17 cellular contexts compared by ENCODE assay signal in the genomic region with DNA sequence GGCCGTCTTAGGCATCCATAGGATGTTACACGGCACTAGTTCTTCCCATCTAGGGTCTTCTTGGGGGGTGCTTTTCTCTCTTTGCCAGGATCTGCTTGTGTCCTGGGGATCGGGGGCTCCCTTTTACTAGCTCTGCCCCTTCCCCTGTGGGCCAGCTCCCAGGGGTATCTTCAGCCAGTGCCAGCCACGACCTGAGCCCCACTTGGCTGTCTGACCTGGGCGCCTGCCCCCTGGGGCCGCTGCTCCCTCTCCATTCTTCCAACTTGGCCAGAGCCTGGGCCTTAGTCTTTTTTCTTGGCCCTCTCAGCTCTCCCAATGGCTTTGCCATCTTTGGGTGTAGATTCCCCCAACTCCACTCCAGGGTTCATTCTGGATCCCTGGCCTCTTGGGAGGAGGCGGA. TPM values are rescaled to one million over a fixed set of nuclear protein-coding genes. Genes with fewer than 3 reads are reported as not detected.
DNase-seq lines count a peak whose midpoint lies in the region; ATAC-seq and TF ChIP-seq lines count a peak whose summit lies in the region.
"Had no signal": no experiment of that assay in that cellular context is flagged by ENCODE, and none has a peak within 500 bp of the region (broad histone marks: within the 10 kb centered on the region; RNA-seq: fewer than 3 reads in every experiment).

No MANE protein-coding gene starts in this region.

- CTCF ChIA-PET in WTC11 (lab: Charles Lee) = interaction anchor here (0.7 to 3.7 kb wide), 12 partner anchors 9 to 366 kb away, joined by 3 to 19 read pairs (median 4); partner anchors contain the start of genes ASF1B and PTGER1

- TF ChIP-seq CTCF in CD14-positive monocyte (IDR thresholded peaks at IDR 0.05) (no peak), WTC11 (IDR thresholded peaks at IDR 0.05) (no peak), lower lobe of right lung (IDR thresholded peaks at IDR 0.05) (no peak)

- intact Hi-C loops in CD14-positive monocyte (cut with micrococcal nuclease) = loop anchor here (2.0 kb wide), 2 partner anchors 20 to 22 kb away; partner anchors contain the start of gene ASF1B (in 1 of the 2)
- intact Hi-C loops in lower lobe of right lung (cut with DNase I) = no loop called here
- intact Hi-C loops in posterior cingulate gyrus (cut with DNase I) = no loop called here

- peaks cover 62% of the 10 kb centered on the region for H3K4me1 Mint-ChIP-seq in CD14-positive monocyte
- peaks cover 42% of the 10 kb centered on the region for H3K4me1 Mint-ChIP-seq in WTC11
- peaks cover 55% of the 10 kb centered on the region for H3K4me1 Mint-ChIP-seq in activated T-cell treated with anti-CD3 and anti-CD28 coated beads, Interleukin-2, amount 50 U/mL, for 24 hours (ENCODE audit: low read depth)

- POLR2A ChIA-PET in WTC11 (lab: Charles Lee) = interaction anchor here (0.5 kb wide), 1 partner anchor 156 kb away, joined by 4 read pairs; no protein-coding TSS in a partner anchor

- H3K9me3 Mint-ChIP-seq in CD14-positive monocyte = no peaks in the 10 kb centered on the region
- no peaks in the 10 kb centered on the region for H3K9me3 Mint-ChIP-seq in WTC11
- H3K9me3 Mint-ChIP-seq in activated T-cell treated with anti-CD3 and anti-CD28 coated beads, Interleukin-2, amount 50 U/mL, for 24 hours = no peaks in the 10 kb centered on the region
- H3K9me3 Mint-ChIP-seq: stimulated activated effector memory CD8-positive, alpha-beta T cell treated with anti-CD3 and anti-CD28 coated beads, Interleukin-12 subunit alpha, Interleukin-12 subunit beta, amount 100 ng/mL, for 72 hours had no signal

- peak overlapping the region in 1 of 5 donors; percentile 15 for H3K9ac ChIP-seq in subcutaneous abdominal adipose tissue (ENCODE audit: low read length in 5 of 5)

- peak overlapping the region in 1 of 2 donors; percentile 65 for H3K4me3 Mint-ChIP-seq in CD14-positive monocyte
- H3K4me3 Mint-ChIP-seq in WTC11 = no peak overlapping the region
- H3K4me3 Mint-ChIP-seq in activated T-cell treated with anti-CD3 and anti-CD28 coated beads, Interleukin-2, amount 50 U/mL, for 24 hours = no peak overlapping the region
- H3K4me3 Mint-ChIP-seq: activated CD8-positive, alpha-beta T cell treated with anti-CD3 and anti-CD28 coated beads, Interleukin-2, amount 10 ng/mL, durations not matched to agents 7 days and 5 days; stimulated activated effector memory CD8-positive, alpha-beta T cell treated with anti-CD3 and anti-CD28 coated beads, Interleukin-12 subunit alpha, Interleukin-12 subunit beta, amount 100 ng/mL, for 72 hours had no signal

- H3K27ac ChIP-seq in lower lobe of right lung (peak overlapping the region; percentile 5), subcutaneous abdominal adipose tissue (ENCODE audit: low read depth, low read length) (peak overlapping the region; percentile 76)

- H3K9me3 ChIP-seq in lower lobe of right lung = no peaks in the 10 kb centered on the region
- no peaks in the 10 kb centered on the region for H3K9me3 ChIP-seq in subcutaneous abdominal adipose tissue (ENCODE audit: control insufficient read depth in 5 of 5, low read length in 5 of 5)

- H3K27ac Mint-ChIP-seq in CD14-positive monocyte (peak overlapping the region; percentile 85 to 94 (median 90)), WTC11 (no peak overlapping the region)
- no peak overlapping the region for H3K27ac Mint-ChIP-seq in activated T-cell treated with anti-CD3 and anti-CD28 coated beads, Interleukin-2, amount 50 U/mL, for 24 hours
- H3K27ac Mint-ChIP-seq: stimulated activated effector memory CD8-positive, alpha-beta T cell treated with anti-CD3 and anti-CD28 coated beads, Interleukin-12 subunit alpha, Interleukin-12 subunit beta, amount 100 ng/mL, for 72 hours had no signal

- ATAC-seq in WTC11 (no peak), lower lobe of right lung (no peak), GM18873 (IDR thresholded peaks at IDR 0.05; ENCODE audit: low FRiP score, unreplicated experiment) (no peak)
- ATAC-seq: activated CD8-positive, alpha-beta T cell treated with anti-CD3 and anti-CD28 coated beads, Interleukin-2, amount 10 ng/mL, durations not matched to agents 7 days and 5 days; stimulated activated effector memory CD8-positive, alpha-beta T cell treated with anti-CD3 and anti-CD28 coated beads, Interleukin-12 subunit alpha, Interleukin-12 subunit beta, amount 100 ng/mL, for 72 hours had no signal

- no peak for DNase-seq in CD14-positive monocyte (ENCODE audit: low spot score)
- DNase-seq in WTC11 (ENCODE audit: low spot score) = no peak
- DNase-seq in lower lobe of right lung = no peak
- no peak for DNase-seq in activated T-cell treated with anti-CD3 and anti-CD28 coated beads, Interleukin-2, amount 50 U/mL, for 24 hours
- DNase-seq in EL = no peak
- no peak for DNase-seq in posterior cingulate gyrus
- DNase-seq: mesenchymal stem cell, NCI-H1048, NCI-H774, SW 1271 had no signal

- H3K4me3 ChIP-seq in lower lobe of right lung (no peak overlapping the region), subcutaneous abdominal adipose tissue (ENCODE audit: low read depth in 1 of 5, low read length in 5 of 5) (peak overlapping the region in 2 of 5 donors; percentile 13 to 18)

- peaks cover 2% of the 10 kb centered on the region for H3K36me3 ChIP-seq in lower lobe of right lung
- H3K36me3 ChIP-seq in subcutaneous abdominal adipose tissue (ENCODE audit: control insufficient read depth in 5 of 5, insufficient read depth in 5 of 5, low read length in 5 of 5) = no peaks in the 10 kb centered on the region

- no peaks in the 10 kb centered on the region for H3K27me3 ChIP-seq in lower lobe of right lung (ENCODE audit: low read depth)
- H3K27me3 ChIP-seq in subcutaneous abdominal adipose tissue (ENCODE audit: control insufficient read depth in 5 of 5, insufficient read depth in 4 of 5, low read length in 5 of 5) = no peaks in the 10 kb centered on the region

- peaks cover 2 to 39% of the 10 kb centered on the region in 2 donors for H3K36me3 Mint-ChIP-seq in CD14-positive monocyte
- no peaks in the 10 kb centered on the region for H3K36me3 Mint-ChIP-seq in WTC11
- peaks cover 6% of the 10 kb centered on the region for H3K36me3 Mint-ChIP-seq in activated T-cell treated with anti-CD3 and anti-CD28 coated beads, Interleukin-2, amount 50 U/mL, for 24 hours (ENCODE audit: low read depth)

- H3K27me3 Mint-ChIP-seq in CD14-positive monocyte (ENCODE audit: low read depth in 3 of 3) (peaks cover 0 to 1% (median 0%) of the 10 kb centered on the region in 3 donors), WTC11 (ENCODE audit: low read depth) (0 out of 2 replicates have a peak, but pooled peaks cover 7% of the 10 kb centered on the region)
- H3K27me3 Mint-ChIP-seq in activated T-cell treated with anti-CD3 and anti-CD28 coated beads, Interleukin-2, amount 50 U/mL, for 24 hours = no peaks in the 10 kb centered on the region

- peaks cover 64% of the 10 kb centered on the region for H3K4me1 ChIP-seq in lower lobe of right lung
- peaks cover 29 to 87% (median 84%) of the 10 kb centered on the region in 5 donors for H3K4me1 ChIP-seq in subcutaneous abdominal adipose tissue (ENCODE audit: control insufficient read depth in 5 of 5, insufficient read depth in 5 of 5, low read length in 5 of 5)

TF ChIP-seq in WTC11, 78 proteins besides CTCF, POLR2A, EP300 and RAD21:
- TF ChIP-seq FOXP1 (CRISPR knock-in tag; IDR thresholded peaks at IDR 0.05; ENCODE audit: borderline replicate concordance) (peak; percentile 22; the same call in 1 of the 2 replicates), SMAD4 (CRISPR knock-in tag; IDR thresholded peaks at IDR 0.05) (no peak), IRF1 (CRISPR knock-in tag; IDR thresholded peaks at IDR 0.05) (no peak)

RNA-seq across cellular contexts. Expression of gene PRKACA, which starts 3.1 kb away (rescaled TPM):
- 1 to 10 TPM; 2.0 to 3.8 TPM for polyA plus RNA-seq in CD14-positive monocyte
- 37.8 to 48.0 TPM (median 41.7 TPM) in 3 replicates for total RNA-seq in WTC11 (2021)
- 87.1 TPM for total RNA-seq in lower lobe of right lung

RNA-seq across cellular contexts. Expression of gene ASF1B, which starts 21.9 kb away (rescaled TPM):
- polyA plus RNA-seq in CD14-positive monocyte = 10 to 100 TPM in 1 of 2 donors, 1 to 10 TPM in 1; 9.2 to 13.4 TPM
- total RNA-seq in WTC11 (2021) (37.1 to 40.4 TPM (median 38.4 TPM) in 3 replicates), lower lobe of right lung (2.6 TPM)

RNA-seq across cellular contexts. Expression of gene SAMD1, which starts 23.9 kb away (rescaled TPM):
- 1 to 10 TPM in 1 of 2 donors, under 1 TPM in 1; 0.78 to 1.4 TPM for polyA plus RNA-seq in CD14-positive monocyte
- total RNA-seq in WTC11 (2021) = 113 to 131 TPM (median 116 TPM) in 3 replicates
- total RNA-seq in lower lobe of right lung = 51.4 TPM

RNA-seq across cellular contexts. Expression of gene C19orf67, which starts 28.9 kb away (rescaled TPM):
- polyA plus RNA-seq in CD14-positive monocyte = not detected
- total RNA-seq in WTC11 (2021) = 0.35 to 0.87 TPM (median 0.41 TPM) in 3 replicates
- not detected for total RNA-seq in lower lobe of right lung
- total RNA-seq: activated CD8-positive, alpha-beta T cell treated with anti-CD3 and anti-CD28 coated beads, Interleukin-2, amount 10 ng/mL, durations not matched to agents 7 days and 5 days; Calu3; H1; RPMI7951 had no signal

RNA-seq across cellular contexts. Expression of gene MISP3, which starts 41.9 kb away (rescaled TPM):
- polyA plus RNA-seq in CD14-positive monocyte = under 1 TPM; 0.42 to 0.52 TPM
- total RNA-seq in WTC11 (2021) = 2.4 to 3.4 TPM (median 3.2 TPM) in 3 replicates
- 7.1 TPM for total RNA-seq in lower lobe of right lung

Comparison
In these comparisons a context has a peak if more than half of its experiments do, and no peak if none do; other contexts are left out.
1. H3K27ac Mint-ChIP-seq: peak in CD14-positive monocyte (7 of 7); none in WTC11 (single experiment) and activated T-cell treated with anti-CD3 and anti-CD28 coated beads, Interleukin-2, amount 50 U/mL, for 24 hours (single experiment).
2. RNA of gene ASF1B, which starts 21.9 kb away (total RNA-seq): 37.1 to 40.4 TPM in WTC11; 2.6 TPM in lower lobe of right lung (single experiment); every median in the first group is over 10 times any median in the second.
3. intact Hi-C loops: an anchor here in CD14-positive monocyte (2.0 kb wide); none called in lower lobe of right lung and posterior cingulate gyrus.